8 cellular contexts compared by ENCODE assay signal in genomic region chr7:155205368-155206285, GRCh38.
DNase-seq lines count a peak whose midpoint lies in the region; ATAC-seq and TF ChIP-seq lines count a peak whose summit lies in the region.

No MANE protein-coding gene starts in this region.

- H3K27ac Mint-ChIP-seq in Caco-2 (ENCODE audit: unreplicated experiment), result peak overlapping the region; percentile 61

- H3K36me3 Mint-ChIP-seq in Caco-2 (ENCODE audit: insufficient read depth, unreplicated experiment), result no peaks in the 10 kb centered on the region

- no peak for TF ChIP-seq CTCF in Caco-2 (IDR thresholded peaks at IDR 0.05; ENCODE audit: insufficient read depth in 1 of 2, low read depth in 1 of 2, low read length in 1 of 2, severe bottlenecking in 1 of 2, unreplicated experiment in 1 of 2)

- POLR2A ChIA-PET in Caco-2 (lab: Charles Lee), result interaction anchor here (1.2 kb wide), 1 partner anchor 92 kb away, joined by 4 read pairs; the partner anchor contains the start of gene INSIG1

- no peaks in the 10 kb centered on the region for H3K9me3 ChIP-seq in Caco-2

- H3K4me1 ChIP-seq in Caco-2, result peaks cover 5% of the 10 kb centered on the region; the same call in 1 of the 2 replicates

- H3K4me1 Mint-ChIP-seq in Caco-2 (ENCODE audit: low read depth, unreplicated experiment), result peaks cover 6% of the 10 kb centered on the region

- ATAC-seq in GM21390 (IDR thresholded peaks at IDR 0.05; ENCODE audit: unreplicated experiment), result peak; percentile 84

- intact Hi-C loops in Caco-2 (cut with micrococcal nuclease; ENCODE audit: unreplicated experiment), result no loop called here

- no peaks in the 10 kb centered on the region for H3K27me3 ChIP-seq in Caco-2 (replicated peaks; ENCODE audit: control insufficient read depth, insufficient read depth, low read length)

- peak overlapping the region; percentile 66 for H3K4me3 Mint-ChIP-seq in Caco-2 (ENCODE audit: unreplicated experiment)

- DNase-seq in Caco-2 (peak; percentile 67 to 85), HS-5 (ENCODE audit: low read depth) (peak; percentile 90), T-helper 22 cell (ENCODE audit: low read depth) (peak; percentile 88), astrocyte of the hippocampus (ENCODE audit: low read depth, low spot score) (peak; percentile 98), islet precursor cell (peak; percentile 92), OCI-M2 (lab: John Stamatoyannopoulos, UW; ENCODE audit: unreplicated experiment) (no peak)
- peak; percentile 75 to 78 for DNase-seq in stimulated activated CD4-positive, alpha-beta T cell treated with anti-CD3 and anti-CD28 coated beads, Interleukin-15, amount 100 ng/mL, for 1 hour (ENCODE audit: low read depth in 1 of 2, low spot score in 1 of 2)

- H3K36me3 ChIP-seq in Caco-2 (ENCODE audit: control insufficient read depth, insufficient read depth, low read length), result no peaks in the 10 kb centered on the region

- H3K4me3 ChIP-seq in Caco-2 (ENCODE audit: low read depth, low read length), result 0 out of 2 replicates have a peak overlapping the region, but pooled peaks have one; percentile 2

- CTCF ChIA-PET in Caco-2 (lab: Charles Lee), result no interaction called here

- BruUV-seq in Caco-2 (replicated peaks; lab: Mats Ljungman, UMichigan), result TSS peak; percentile 88

- H3K9me3 Mint-ChIP-seq in Caco-2 (ENCODE audit: unreplicated experiment), result peaks cover 35% of the 10 kb centered on the region

- H3K27me3 Mint-ChIP-seq in Caco-2 (ENCODE audit: insufficient read depth, unreplicated experiment), result no peaks in the 10 kb centered on the region
